Comparison of ENCODE assay signal across 8 cellular contexts in genomic region chr2:171086352-171087290, GRCh38.
DNase-seq lines count a peak whose midpoint lies in the region.

No MANE protein-coding gene starts in this region.

- peak overlapping the region; percentile 24 for H3K27ac ChIP-seq in mesodermal cell (ENCODE audit: low read depth, low read length, severe bottlenecking)

- 54 to 76% methylated on average over 4 to 7 of the region's 13 CpGs for WGBS in mesodermal cell (ENCODE audit: insufficient coverage in 2 of 2), 2 experiments

- H3K9me3 ChIP-seq in mesodermal cell (ENCODE audit: control insufficient read depth, low read length), result no peaks in the 10 kb centered on the region

- H3K4me3 ChIP-seq in mesodermal cell (ENCODE audit: extremely low read depth, insufficient read depth, low read length, poor library complexity, severe bottlenecking), result no peak overlapping the region

- H3K36me3 ChIP-seq in mesodermal cell (ENCODE audit: control insufficient read depth, insufficient read depth, low read length), result peaks cover 5% of the 10 kb centered on the region

- peak; percentile 67 for DNase-seq in ELR (ENCODE audit: low read depth)
- DNase-seq in LoVo (ENCODE audit: low spot score), result peak; percentile 48
- DNase-seq in activated CD4-positive, CD25-positive, alpha-beta regulatory T cell (lab: John Stamatoyannopoulos, UW), result peak in 3 of 4 experiments; percentile 13 to 22 (median 13)
- DNase-seq in effector CD8-positive, alpha-beta T cell (lab: John Stamatoyannopoulos, UW), result peak; percentile 19
- peak; percentile 77 for DNase-seq in superior temporal gyrus (ENCODE audit: extremely low spot score)
- DNase-seq in NCI-H2107 (lab: John Stamatoyannopoulos, UW), result no peak
- DNase-seq in NCI-H2196 treated with DMSO at 0.1 percent for 48 hours (lab: John Stamatoyannopoulos, UW; ENCODE audit: unreplicated experiment), result no peak

- peaks cover 6% of the 10 kb centered on the region for H3K4me1 ChIP-seq in mesodermal cell (ENCODE audit: control insufficient read depth, insufficient read depth, low read length, poor library complexity, severe bottlenecking)

Comparison
In these comparisons a context has a peak if more than half of its experiments do, and no peak if none do; other contexts are left out.
1. DNase-seq: peak in ELR (single experiment), LoVo (single experiment), activated CD4-positive, CD25-positive, alpha-beta regulatory T cell (3 of 4), effector CD8-positive, alpha-beta T cell (single experiment) and superior temporal gyrus (single experiment); none in NCI-H2107 (single experiment) and NCI-H2196 treated with DMSO at 0.1 percent for 48 hours (single experiment).